8 cellular contexts compared by ENCODE assay signal in genomic region chr10:23314835-23315239, GRCh38. TPM values are rescaled to one million over a fixed set of nuclear protein-coding genes. Genes with fewer than 3 reads are reported as not detected.
DNase-seq lines count a peak whose midpoint lies in the region; ATAC-seq, FAIRE-seq and TF ChIP-seq lines count a peak whose summit lies in the region.

No MANE protein-coding gene starts in this region.

- no peaks in the 10 kb centered on the region for H3K79me2 ChIP-seq in KMS-11 (ENCODE audit: insufficient read depth, low read depth)

- no peaks in the 10 kb centered on the region for H3K36me3 ChIP-seq in KMS-11 (ENCODE audit: insufficient read depth)
- no peaks in the 10 kb centered on the region for H3K36me3 ChIP-seq in bronchial epithelial cell (ENCODE audit: control insufficient read depth, insufficient read depth, low read length)
- H3K36me3 ChIP-seq in kidney (ENCODE audit: control insufficient read depth in 1 of 2, insufficient read depth in 2 of 2, low read length in 2 of 2), result no peaks in the 10 kb centered on the region

- in situ Hi-C loops in ACHN (cut with HindIII; ENCODE audit: low pct_ligation_motif_present, low pct_unique_long_range_greater_than_20kb, low sequenced_read_pairs), result no loop called here

- H3K4me1 ChIP-seq in KMS-11 (ENCODE audit: low read depth, poor library complexity, severe bottlenecking), result peaks cover 4% of the 10 kb centered on the region
- H3K4me1 ChIP-seq in kidney (ENCODE audit: control insufficient read depth in 1 of 2, insufficient read depth in 1 of 2, low read depth in 1 of 2, low read length in 2 of 2), result no peaks in the 10 kb centered on the region

- H3K9ac ChIP-seq in KMS-11, result no peak overlapping the region
- H3K9ac ChIP-seq in kidney (ENCODE audit: low read length in 2 of 2), result no peak overlapping the region

- ATAC-seq in HG03039 (IDR thresholded peaks at IDR 0.05; ENCODE audit: unreplicated experiment), result no peak

- H3K27ac ChIP-seq in KMS-11, result no peak overlapping the region
- no peak overlapping the region for H3K27ac ChIP-seq in kidney (ENCODE audit: low read depth in 2 of 2, low read length in 2 of 2)

- peak; percentile 88 for TF ChIP-seq CTCF in KMS-11 (conservative IDR thresholded peaks at IDR 0.05; ENCODE audit: low read depth, low read length)
- peak; percentile 44 for TF ChIP-seq CTCF in bronchial epithelial cell (IDR thresholded peaks at IDR 0.05; ENCODE audit: insufficient read depth, low read length, severe bottlenecking)
- TF ChIP-seq CTCF in kidney (IDR thresholded peaks at IDR 0.05; ENCODE audit: borderline replicate concordance, extremely low read depth, insufficient read depth), result peak; percentile 69

- H2AFZ ChIP-seq in KMS-11 (ENCODE audit: low read depth), result peak overlapping the region; percentile 23; the same call in 1 of the 2 replicates

- H3K4me3 ChIP-seq in KMS-11 (IDR thresholded peaks at IDR 0.05; ENCODE audit: insufficient read depth, low read depth, low read length) (no peak overlapping the region), bronchial epithelial cell (ENCODE audit: low read depth, low read length) (no peak overlapping the region), kidney (ENCODE audit: low read length in 2 of 2) (no peak overlapping the region)

- no peaks in the 10 kb centered on the region for H3K9me3 ChIP-seq in kidney (ENCODE audit: control insufficient read depth in 1 of 2, low read length in 2 of 2)

- DNase-seq in ACHN (peak; percentile 54), GM04504 (ENCODE audit: low read depth) (peak; percentile 48), SK-N-DZ (ENCODE audit: low spot score) (peak; percentile 51), bronchial epithelial cell (ENCODE audit: low read depth) (peak; percentile 86), kidney (no peak)
- peak; percentile 17 for DNase-seq in stimulated activated CD8-positive, alpha-beta memory T cell treated with anti-CD3 and anti-CD28 coated beads, Interleukin-12 subunit alpha, Interleukin-12 subunit beta, amount 100 ng/mL, for 24 hours (ENCODE audit: extremely low read depth)

- FAIRE-seq in bronchial epithelial cell (lab: Jason Lieb, UNC) (peak; percentile 13), kidney (lab: Jason Lieb, UNC) (peak; percentile 96)

- intact Hi-C loops in kidney (cut with DNase I), result loop anchor here (5.0 to 10.0 kb wide), 2 partner anchors 210 to 387 kb away; no protein-coding TSS in a partner anchor

- no peak overlapping the region for H3K4me2 ChIP-seq in KMS-11

- H4K20me1 ChIP-seq in KMS-11 (ENCODE audit: insufficient read depth), result no peaks in the 10 kb centered on the region

- H3K27me3 ChIP-seq in KMS-11 (ENCODE audit: insufficient read depth, low read depth) (no peaks in the 10 kb centered on the region), bronchial epithelial cell (ENCODE audit: control insufficient read depth, insufficient read depth, low read length) (peaks cover 2% of the 10 kb centered on the region)

RNA-seq across cellular contexts. Expression of gene C10orf67, which starts 29.8 kb away (rescaled TPM):
- not detected in 2 replicates for polyA plus RNA-seq in SK-N-DZ (2014; cell fraction: cytosol; rRNA removed)
- polyA plus RNA-seq in SK-N-DZ (2014; cell fraction: nucleus; rRNA removed), result not detected in 2 replicates
- total RNA-seq in bronchial epithelial cell (0.26 TPM in 1 of 2 replicates, not detected in the other), kidney (1.6 TPM)
- 1.1 TPM for polyA plus RNA-seq in kidney (ENCODE audit: insufficient read depth, low read depth, low replicate concordance)
